2 cellular contexts compared by ENCODE assay signal in genomic region chr16:4306439-4307214, GRCh38.
A peak's percentile ranks its signal among the peaks of the same experiment; 100 is the strongest.
TF ChIP-seq lines count a peak whose summit lies in the region.

No MANE protein-coding gene starts in this region.

TF ChIP-seq in HEK293, 187 proteins besides CTCF, POLR2A, EP300 and RAD21:
- TF ChIP-seq ZNF311 (tag by site-specific recombination; IDR thresholded peaks at IDR 0.05; ENCODE audit: borderline replicate concordance) (no peak), ZNF19 (tag by site-specific recombination; IDR thresholded peaks at IDR 0.05; ENCODE audit: low read depth) (no peak), ZNF211 (tag by site-specific recombination; IDR thresholded peaks at IDR 0.05; ENCODE audit: low read depth) (no peak), ZNF600 (tag by site-specific recombination; IDR thresholded peaks at IDR 0.05) (peak; percentile 38; the same call in 1 of the 2 replicates), KLF17 (tag by site-specific recombination; IDR thresholded peaks at IDR 0.05) (no peak), ZNF792 (tag by site-specific recombination; IDR thresholded peaks at IDR 0.05) (no peak)
TF ChIP-seq in HEK293: peak in this region for 1.

TF ChIP-seq in GM12878, 131 proteins besides CTCF, POLR2A, EP300 and RAD21:
- no peak for TF ChIP-seq REST (IDR thresholded peaks at IDR 0.05; ENCODE audit: low read depth, low read length)
- TF ChIP-seq BRCA1 (IDR thresholded peaks at IDR 0.05; ENCODE audit: low read depth, low read length), result no peak
- TF ChIP-seq SPI1 (IDR thresholded peaks at IDR 0.05; ENCODE audit: borderline replicate concordance, insufficient read depth, low read depth, low read length), result 0 out of 2 replicates have a peak, but pooled peaks have one; percentile 41
- peak; percentile 52; the same call in 1 of the 2 replicates for TF ChIP-seq POLR2AphosphoS5 (IDR thresholded peaks at IDR 0.05; ENCODE audit: low read length)
- peak; percentile 16 for TF ChIP-seq RELA (IDR thresholded peaks at IDR 0.05; ENCODE audit: borderline replicate concordance, partially characterized antibody)
- TF ChIP-seq GATAD2B (conservative IDR thresholded peaks at IDR 0.05; ENCODE audit: low read depth), result peak; percentile 54; the same call in 1 of the 2 replicates
- TF ChIP-seq HDGF (IDR thresholded peaks at IDR 0.05), result 0 out of 2 replicates have a peak, but pooled peaks have one; percentile 21
- TF ChIP-seq PML (IDR thresholded peaks at IDR 0.05; ENCODE audit: low read length), result 0 out of 2 replicates have a peak, but pooled peaks have one; percentile 21
- 0 out of 4 replicates have a peak, but pooled peaks of 1 of the 2 experiments have one; percentile 19 for TF ChIP-seq BHLHE40 (IDR thresholded peaks at IDR 0.05; ENCODE audit: borderline replicate concordance in 1 of 2, low read depth in 2 of 2, low read length in 1 of 2)
- no peak for TF ChIP-seq BMI1 (IDR thresholded peaks at IDR 0.05; ENCODE audit: borderline replicate concordance)
- peak; percentile 9; the same call in 1 of the 2 replicates for TF ChIP-seq NBN (IDR thresholded peaks at IDR 0.05)
- TF ChIP-seq PAX5 (IDR thresholded peaks at IDR 0.05; ENCODE audit: borderline replicate concordance, low read depth, low read length), result peak; percentile 81
- TF ChIP-seq TCF3 (IDR thresholded peaks at IDR 0.05; ENCODE audit: borderline replicate concordance, insufficient read depth, low read depth, low read length), result 0 out of 2 replicates have a peak, but pooled peaks have one; percentile 20
- TF ChIP-seq TCF12 (IDR thresholded peaks at IDR 0.05; ENCODE audit: low read depth, low read length), result peak; percentile 69; the same call in 1 of the 2 replicates
